ENCODE assay signal across 1 cellular context in genomic region chr16:51239196-51239595, GRCh38.
TF ChIP-seq lines count a peak whose summit lies in the region.

No MANE protein-coding gene starts in this region.

TF ChIP-seq in HEK293, 187 proteins besides CTCF, POLR2A, EP300 and RAD21 (continued from another document):
- TF ChIP-seq, protein P1, sequence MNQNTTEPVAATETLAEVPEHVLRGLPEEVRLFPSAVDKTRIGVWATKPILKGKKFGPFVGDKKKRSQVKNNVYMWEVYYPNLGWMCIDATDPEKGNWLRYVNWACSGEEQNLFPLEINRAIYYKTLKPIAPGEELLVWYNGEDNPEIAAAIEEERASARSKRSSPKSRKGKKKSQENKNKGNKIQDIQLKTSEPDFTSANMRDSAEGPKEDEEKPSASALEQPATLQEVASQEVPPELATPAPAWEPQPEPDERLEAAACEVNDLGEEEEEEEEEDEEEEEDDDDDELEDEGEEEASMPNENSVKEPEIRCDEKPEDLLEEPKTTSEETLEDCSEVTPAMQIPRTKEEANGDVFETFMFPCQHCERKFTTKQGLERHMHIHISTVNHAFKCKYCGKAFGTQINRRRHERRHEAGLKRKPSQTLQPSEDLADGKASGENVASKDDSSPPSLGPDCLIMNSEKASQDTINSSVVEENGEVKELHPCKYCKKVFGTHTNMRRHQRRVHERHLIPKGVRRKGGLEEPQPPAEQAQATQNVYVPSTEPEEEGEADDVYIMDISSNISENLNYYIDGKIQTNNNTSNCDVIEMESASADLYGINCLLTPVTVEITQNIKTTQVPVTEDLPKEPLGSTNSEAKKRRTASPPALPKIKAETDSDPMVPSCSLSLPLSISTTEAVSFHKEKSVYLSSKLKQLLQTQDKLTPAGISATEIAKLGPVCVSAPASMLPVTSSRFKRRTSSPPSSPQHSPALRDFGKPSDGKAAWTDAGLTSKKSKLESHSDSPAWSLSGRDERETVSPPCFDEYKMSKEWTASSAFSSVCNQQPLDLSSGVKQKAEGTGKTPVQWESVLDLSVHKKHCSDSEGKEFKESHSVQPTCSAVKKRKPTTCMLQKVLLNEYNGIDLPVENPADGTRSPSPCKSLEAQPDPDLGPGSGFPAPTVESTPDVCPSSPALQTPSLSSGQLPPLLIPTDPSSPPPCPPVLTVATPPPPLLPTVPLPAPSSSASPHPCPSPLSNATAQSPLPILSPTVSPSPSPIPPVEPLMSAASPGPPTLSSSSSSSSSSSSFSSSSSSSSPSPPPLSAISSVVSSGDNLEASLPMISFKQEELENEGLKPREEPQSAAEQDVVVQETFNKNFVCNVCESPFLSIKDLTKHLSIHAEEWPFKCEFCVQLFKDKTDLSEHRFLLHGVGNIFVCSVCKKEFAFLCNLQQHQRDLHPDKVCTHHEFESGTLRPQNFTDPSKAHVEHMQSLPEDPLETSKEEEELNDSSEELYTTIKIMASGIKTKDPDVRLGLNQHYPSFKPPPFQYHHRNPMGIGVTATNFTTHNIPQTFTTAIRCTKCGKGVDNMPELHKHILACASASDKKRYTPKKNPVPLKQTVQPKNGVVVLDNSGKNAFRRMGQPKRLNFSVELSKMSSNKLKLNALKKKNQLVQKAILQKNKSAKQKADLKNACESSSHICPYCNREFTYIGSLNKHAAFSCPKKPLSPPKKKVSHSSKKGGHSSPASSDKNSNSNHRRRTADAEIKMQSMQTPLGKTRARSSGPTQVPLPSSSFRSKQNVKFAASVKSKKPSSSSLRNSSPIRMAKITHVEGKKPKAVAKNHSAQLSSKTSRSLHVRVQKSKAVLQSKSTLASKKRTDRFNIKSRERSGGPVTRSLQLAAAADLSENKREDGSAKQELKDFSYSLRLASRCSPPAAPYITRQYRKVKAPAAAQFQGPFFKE (tag by site-specific recombination; IDR thresholded peaks at IDR 0.05; ENCODE audit: borderline replicate concordance): no peak
- TF ChIP-seq ZNF221 (tag by site-specific recombination; IDR thresholded peaks at IDR 0.05; ENCODE audit: borderline replicate concordance) (no peak), ZNF138 (tag by site-specific recombination; IDR thresholded peaks at IDR 0.05; ENCODE audit: borderline replicate concordance) (no peak)
